Comparison of ENCODE assay signal across 1 cellular context in the genomic region with DNA sequence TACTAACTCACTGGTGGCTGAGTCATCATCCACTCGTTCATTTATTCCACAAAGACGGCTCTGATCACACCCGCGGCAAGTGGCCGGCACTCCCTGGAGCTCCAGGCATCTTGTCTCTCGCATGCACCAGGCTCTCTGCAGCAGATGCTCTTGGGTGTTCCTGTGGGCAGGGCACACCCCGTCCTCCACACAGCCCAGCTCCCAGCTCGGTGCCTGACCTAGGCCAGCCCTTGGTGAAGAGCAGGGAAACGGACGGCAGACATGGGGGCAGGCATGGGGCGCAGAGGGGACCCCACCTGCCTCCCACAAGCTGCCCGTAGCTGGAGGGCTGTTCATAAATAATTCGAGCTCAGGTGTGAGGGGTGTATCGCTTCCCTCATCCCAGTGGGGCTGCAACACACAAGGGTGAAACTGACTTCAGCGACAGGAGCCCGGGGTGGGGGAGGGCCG.
TF ChIP-seq lines count a peak whose summit lies in the region.

No MANE protein-coding gene starts in this region.

TF ChIP-seq in SK-N-SH, 30 proteins besides CTCF, POLR2A, EP300 and RAD21 (continued from another document):
- TF ChIP-seq MXI1 (IDR thresholded peaks at IDR 0.05; ENCODE audit: low read depth, low read length): no peak
- TF ChIP-seq FOXJ3 (CRISPR knock-in tag; IDR thresholded peaks at IDR 0.05): no peak
- TF ChIP-seq FOXM1 (IDR thresholded peaks at IDR 0.05; ENCODE audit: low read depth): no peak
- TF ChIP-seq, protein P1, sequence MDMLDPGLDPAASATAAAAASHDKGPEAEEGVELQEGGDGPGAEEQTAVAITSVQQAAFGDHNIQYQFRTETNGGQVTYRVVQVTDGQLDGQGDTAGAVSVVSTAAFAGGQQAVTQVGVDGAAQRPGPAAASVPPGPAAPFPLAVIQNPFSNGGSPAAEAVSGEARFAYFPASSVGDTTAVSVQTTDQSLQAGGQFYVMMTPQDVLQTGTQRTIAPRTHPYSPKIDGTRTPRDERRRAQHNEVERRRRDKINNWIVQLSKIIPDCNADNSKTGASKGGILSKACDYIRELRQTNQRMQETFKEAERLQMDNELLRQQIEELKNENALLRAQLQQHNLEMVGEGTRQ (IDR thresholded peaks at IDR 0.05; ENCODE audit: borderline replicate concordance, low read depth, low read length): no peak
TF ChIP-seq in SK-N-SH: peak in this region for 0.
